ENCODE assay signal across 9 cellular contexts in the genomic region with DNA sequence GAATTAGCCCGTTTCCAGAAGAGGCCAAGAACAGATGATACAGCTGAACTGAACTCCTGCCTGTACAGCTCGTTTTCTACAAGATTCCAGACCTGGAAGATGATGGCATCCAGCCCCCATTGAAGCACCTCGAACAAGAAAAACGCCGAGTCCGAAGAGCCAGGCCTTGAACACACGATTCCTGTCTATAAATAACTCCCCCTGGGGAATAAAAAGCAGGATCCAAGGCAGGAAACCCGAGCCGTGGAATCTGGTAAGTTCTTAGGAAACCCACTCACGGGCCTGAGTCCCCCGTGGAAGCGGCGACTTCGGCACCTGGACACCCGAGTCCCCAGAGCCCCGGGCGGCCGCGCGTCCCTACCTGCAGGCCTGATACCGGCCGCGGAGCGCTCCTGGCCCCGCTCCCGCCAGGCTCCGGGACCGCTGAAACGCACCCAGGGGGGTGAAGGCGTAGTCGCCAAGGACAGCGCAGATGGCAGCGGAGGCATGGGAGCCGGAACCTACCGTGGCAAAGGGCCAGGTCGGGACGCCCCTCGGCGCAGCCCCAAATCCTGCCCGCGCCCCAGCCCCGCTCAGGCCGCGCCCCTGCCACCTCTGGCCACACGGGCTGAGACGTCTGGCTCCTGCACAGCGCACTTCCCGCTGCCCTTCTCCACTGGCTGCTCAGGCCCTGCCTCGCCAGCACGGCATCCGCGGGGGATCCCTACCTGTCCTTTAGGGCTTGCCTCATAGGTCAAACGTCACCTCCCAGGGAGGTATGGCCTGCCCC.
DNase-seq lines count a peak whose midpoint lies in the region; ATAC-seq and TF ChIP-seq lines count a peak whose summit lies in the region.
"Had no signal": no experiment of that assay in that cellular context is flagged by ENCODE, and none has a peak within 500 bp of the region (broad histone marks: within the 10 kb centered on the region; RNA-seq: fewer than 3 reads in every experiment).

No MANE protein-coding gene starts in this region.

- H3K27me3 Mint-ChIP-seq in T-helper 1 cell treated with Interleukin-12 subunit alpha and Interleukin-12 subunit beta and Interleukin-4 antibody, amounts not matched to agents 30 μg/mL and 1 μg/mL, for 36 hours (ENCODE audit: low read depth) = peaks cover 14% of the 10 kb centered on the region
- H3K27me3 Mint-ChIP-seq in nephron progenitor cell (ENCODE audit: low read depth, poor library complexity) = peaks cover 46% of the 10 kb centered on the region

- H3K9me3 ChIP-seq in RWPE2 (ENCODE audit: severe bottlenecking) = no peaks in the 10 kb centered on the region

- peak overlapping the region; percentile 61 for H3K4me3 Mint-ChIP-seq in T-helper 1 cell treated with Interleukin-12 subunit alpha and Interleukin-12 subunit beta and Interleukin-4 antibody, amounts not matched to agents 30 μg/mL and 1 μg/mL, for 36 hours
- H3K4me3 Mint-ChIP-seq in nephron progenitor cell = peak overlapping the region; percentile 73

- DNase-seq in T-helper 1 cell = no peak
- DNase-seq in RWPE2 (ENCODE audit: low spot score) = no peak
- DNase-seq in fibroblast of gingiva (ENCODE audit: low read depth) = peak; percentile 33
- peak; percentile 43 for DNase-seq in nephron progenitor cell
- no peak for DNase-seq in HuH-7.5 (ENCODE audit: low spot score)
- no peak for DNase-seq in NOMO-1 treated with DMSO at 0.1 percent for 48 hours (lab: John Stamatoyannopoulos, UW; ENCODE audit: unreplicated experiment)
- no peak for DNase-seq in SKM-1 (lab: John Stamatoyannopoulos, UW; ENCODE audit: unreplicated experiment)
- DNase-seq: DND-41 had no signal

- peak overlapping the region; percentile 49 for H3K27ac Mint-ChIP-seq in T-helper 1 cell treated with Interleukin-12 subunit alpha and Interleukin-12 subunit beta and Interleukin-4 antibody, amounts not matched to agents 30 μg/mL and 1 μg/mL, for 36 hours
- no peak overlapping the region for H3K27ac Mint-ChIP-seq in nephron progenitor cell

- no peak overlapping the region for H3K27ac ChIP-seq in RWPE2 (ENCODE audit: poor library complexity, severe bottlenecking)

- H3K4me1 Mint-ChIP-seq in T-helper 1 cell treated with Interleukin-12 subunit alpha and Interleukin-12 subunit beta and Interleukin-4 antibody, amounts not matched to agents 30 μg/mL and 1 μg/mL, for 36 hours (ENCODE audit: low read depth) = peaks cover 19% of the 10 kb centered on the region
- H3K4me1 Mint-ChIP-seq in nephron progenitor cell = peaks cover 10% of the 10 kb centered on the region

- TF ChIP-seq CTCF in RWPE2 (IDR thresholded peaks at IDR 0.05; ENCODE audit: poor library complexity, severe bottlenecking) (no peak), nephron progenitor cell (IDR thresholded peaks at IDR 0.05) (no peak)

- H3K27me3 ChIP-seq in RWPE2 (ENCODE audit: insufficient read depth, poor library complexity, severe bottlenecking) = no peaks in the 10 kb centered on the region

- H3K4me3 ChIP-seq in RWPE2 (ENCODE audit: severe bottlenecking) = peak overlapping the region; percentile 27

- no peaks in the 10 kb centered on the region for H3K36me3 Mint-ChIP-seq in T-helper 1 cell treated with Interleukin-12 subunit alpha and Interleukin-12 subunit beta and Interleukin-4 antibody, amounts not matched to agents 30 μg/mL and 1 μg/mL, for 36 hours (ENCODE audit: low read depth)
- no peaks in the 10 kb centered on the region for H3K36me3 Mint-ChIP-seq in nephron progenitor cell (ENCODE audit: low read depth)

- ATAC-seq in RWPE2 (ENCODE audit: low read depth) = peak; percentile 74

- H3K9me3 Mint-ChIP-seq in T-helper 1 cell treated with Interleukin-12 subunit alpha and Interleukin-12 subunit beta and Interleukin-4 antibody, amounts not matched to agents 30 μg/mL and 1 μg/mL, for 36 hours = no peaks in the 10 kb centered on the region
- H3K9me3 Mint-ChIP-seq in nephron progenitor cell = no peaks in the 10 kb centered on the region

- H3K4me1 ChIP-seq in RWPE2 (ENCODE audit: insufficient read depth, poor library complexity, severe bottlenecking) = peaks cover 7% of the 10 kb centered on the region

- no peaks in the 10 kb centered on the region for H3K36me3 ChIP-seq in RWPE2 (ENCODE audit: low read depth)

Comparison
In these comparisons a context has a peak if more than half of its experiments do, and no peak if none do; other contexts are left out.
1. DNase-seq: peak in fibroblast of gingiva (single experiment) and nephron progenitor cell (single experiment); none in T-helper 1 cell (0 of 5), RWPE2 (single experiment), HuH-7.5 (single experiment), NOMO-1 treated with DMSO at 0.1 percent for 48 hours (single experiment) and SKM-1 (single experiment).